8 cellular contexts compared by ENCODE assay signal in genomic region chr10:102121739-102122372, GRCh38. TPM values are rescaled to one million over a fixed set of nuclear protein-coding genes. Genes with fewer than 3 reads are reported as not detected.
DNase-seq lines count a peak whose midpoint lies in the region; ATAC-seq and TF ChIP-seq lines count a peak whose summit lies in the region.

No MANE protein-coding gene starts in this region.

- H3K4me3 ChIP-seq in HEK293 (ENCODE audit: low read depth, low read length) (no peak overlapping the region), right atrium auricular region (peak overlapping the region in 1 of 2 donors; percentile 87), skeletal muscle satellite cell (ENCODE audit: low read length) (no peak overlapping the region)

- H3K36me3 Mint-ChIP-seq in activated T-helper 17 cell treated with anti-CD3 and anti-CD28 coated beads, Interleukin-2, amount 50 U/mL, for 72 hours (ENCODE audit: low read depth): no peaks in the 10 kb centered on the region

- H3K9me3 Mint-ChIP-seq in activated T-helper 17 cell treated with anti-CD3 and anti-CD28 coated beads, Interleukin-2, amount 50 U/mL, for 72 hours: no peaks in the 10 kb centered on the region

- H3K27ac ChIP-seq in HEK293 (ENCODE audit: extremely low read depth, low read depth, low read length): no peak overlapping the region
- peak overlapping the region; percentile 97 to 99 for H3K27ac ChIP-seq in right atrium auricular region

- no peak for DNase-seq in right atrium auricular region (ENCODE audit: low spot score)
- no peak for DNase-seq in central memory CD4-positive, alpha-beta T cell
- no peak for DNase-seq in NCI-H345 treated with DMSO at 0.1 percent for 48 hours (lab: John Stamatoyannopoulos, UW; ENCODE audit: unreplicated experiment)
- DNase-seq in activated gamma-delta T cell (lab: John Stamatoyannopoulos, UW): no peak

- TF ChIP-seq CTCF in HEK293 (tag by site-specific recombination; IDR thresholded peaks at IDR 0.05) (0 out of 2 replicates have a peak, but pooled peaks have one; percentile 28), right atrium auricular region (IDR thresholded peaks at IDR 0.05) (peak in 1 of 2 donors; percentile 35)

- no peak for ATAC-seq in activated T-helper 17 cell treated with anti-CD3 and anti-CD28 coated beads, Interleukin-2, amount 50 U/mL, for 72 hours (replicated peaks)
- ATAC-seq in HG03039 (IDR thresholded peaks at IDR 0.05; ENCODE audit: unreplicated experiment): no peak

- peak overlapping the region; percentile 93 for H3K4me3 Mint-ChIP-seq in activated T-helper 17 cell treated with anti-CD3 and anti-CD28 coated beads, Interleukin-2, amount 50 U/mL, for 72 hours

- CTCF ChIA-PET in HEK293 (lab: Yijun Ruan, JAX): interaction anchor here (0.7 to 3.0 kb wide), 2 partner anchors 10 to 48 kb away, joined by 3 to 11 read pairs; no protein-coding TSS in a partner anchor

- H3K9ac ChIP-seq in skeletal muscle satellite cell (ENCODE audit: low read depth, low read length): no peak overlapping the region

- POLR2A ChIA-PET in HEK293 (lab: Yijun Ruan, JAX): interaction anchor here (0.6 to 0.7 kb wide), 2 partner anchors 10 to 23 kb away, joined by 3 to 4 read pairs; no protein-coding TSS in a partner anchor

- H3K36me3 ChIP-seq in HEK293 (ENCODE audit: control insufficient read depth in 2 of 2, insufficient read depth in 1 of 2, low read length in 2 of 2) (no peaks in the 10 kb centered on the region), right atrium auricular region (no peaks in the 10 kb centered on the region), skeletal muscle satellite cell (ENCODE audit: insufficient read depth, low read length) (no peaks in the 10 kb centered on the region)

- H3K27me3 Mint-ChIP-seq in activated T-helper 17 cell treated with anti-CD3 and anti-CD28 coated beads, Interleukin-2, amount 50 U/mL, for 72 hours: no peaks in the 10 kb centered on the region

- H3K27me3 ChIP-seq in right atrium auricular region: no peaks in the 10 kb centered on the region
- H3K27me3 ChIP-seq in skeletal muscle satellite cell (ENCODE audit: control insufficient read depth, insufficient read depth, low read length): no peaks in the 10 kb centered on the region

- peaks cover 28% of the 10 kb centered on the region for H3K4me1 ChIP-seq in HEK293 (ENCODE audit: control insufficient read depth, insufficient read depth, low read length)
- peaks cover 0 to 43% of the 10 kb centered on the region in 2 donors for H3K4me1 ChIP-seq in right atrium auricular region
- H3K4me1 ChIP-seq in skeletal muscle satellite cell (ENCODE audit: control insufficient read depth, insufficient read depth, low read length): peaks cover 38% of the 10 kb centered on the region

- peak overlapping the region; percentile 90 for H3K4me2 ChIP-seq in skeletal muscle satellite cell (ENCODE audit: low read length)

- H3K4me1 Mint-ChIP-seq in activated T-helper 17 cell treated with anti-CD3 and anti-CD28 coated beads, Interleukin-2, amount 50 U/mL, for 72 hours: peaks cover 16% of the 10 kb centered on the region

- peak overlapping the region; percentile 78 for H3K27ac Mint-ChIP-seq in activated T-helper 17 cell treated with anti-CD3 and anti-CD28 coated beads, Interleukin-2, amount 50 U/mL, for 72 hours

- no peaks in the 10 kb centered on the region for H3K9me3 ChIP-seq in HEK293 (ENCODE audit: control insufficient read depth, insufficient read depth, low read depth, low read length)
- no peaks in the 10 kb centered on the region for H3K9me3 ChIP-seq in right atrium auricular region
- no peaks in the 10 kb centered on the region for H3K9me3 ChIP-seq in skeletal muscle satellite cell (replicated peaks; ENCODE audit: low read length)

TF ChIP-seq in HEK293, 187 proteins besides CTCF, POLR2A, EP300 and RAD21:
- no peak for TF ChIP-seq TSHZ1 (tag by site-specific recombination; IDR thresholded peaks at IDR 0.05; ENCODE audit: borderline replicate concordance)
- peak; percentile 49; the same call in 1 of the 2 replicates for TF ChIP-seq ZNF596 (tag by site-specific recombination; IDR thresholded peaks at IDR 0.05)
- 0 out of 2 replicates have a peak, but pooled peaks have one; percentile 1 for TF ChIP-seq ZNF398 (tag by site-specific recombination; IDR thresholded peaks at IDR 0.05)

RNA-seq across cellular contexts. Expression of gene LDB1, which starts 1.7 kb away (rescaled TPM):
- total RNA-seq in activated T-helper 17 cell treated with anti-CD3 and anti-CD28 coated beads, Interleukin-2, amount 50 U/mL, for 72 hours: 10 to 100 TPM; 93.6 to 99.1 TPM
- 10 to 100 TPM; 32.2 to 59.7 TPM for total RNA-seq in right atrium auricular region
- total RNA-seq in skeletal muscle satellite cell (2012; rRNA removed): 17.5 and 30.4 TPM in 2 replicates

RNA-seq across cellular contexts. Expression of gene PPRC1, which starts 11.0 kb away (rescaled TPM):
- 10 to 100 TPM; 34.5 to 71.3 TPM for total RNA-seq in activated T-helper 17 cell treated with anti-CD3 and anti-CD28 coated beads, Interleukin-2, amount 50 U/mL, for 72 hours
- 10 to 100 TPM; 10.9 to 20.6 TPM for total RNA-seq in right atrium auricular region
- 19.2 and 20.0 TPM in 2 replicates for total RNA-seq in skeletal muscle satellite cell (2012; rRNA removed)

RNA-seq across cellular contexts. Expression of gene NOLC1, which starts 30.3 kb away (rescaled TPM):
- total RNA-seq in activated T-helper 17 cell treated with anti-CD3 and anti-CD28 coated beads, Interleukin-2, amount 50 U/mL, for 72 hours: 100 to 1,000 TPM in 1 of 2 donors, 10 to 100 TPM in 1; 76.9 to 168 TPM
- total RNA-seq in right atrium auricular region: 10 to 100 TPM; 42.2 to 47.8 TPM
- total RNA-seq in skeletal muscle satellite cell (2012; rRNA removed): 59.0 and 74.8 TPM in 2 replicates

RNA-seq across cellular contexts. Expression of gene HPS6, which starts 56.7 kb away (rescaled TPM):
- 10 to 100 TPM; 12.5 to 21.6 TPM for total RNA-seq in activated T-helper 17 cell treated with anti-CD3 and anti-CD28 coated beads, Interleukin-2, amount 50 U/mL, for 72 hours
- 10 to 100 TPM; 11.2 to 15.6 TPM for total RNA-seq in right atrium auricular region
- 38.7 and 40.8 TPM in 2 replicates for total RNA-seq in skeletal muscle satellite cell (2012; rRNA removed)
